In the genomic region with DNA sequence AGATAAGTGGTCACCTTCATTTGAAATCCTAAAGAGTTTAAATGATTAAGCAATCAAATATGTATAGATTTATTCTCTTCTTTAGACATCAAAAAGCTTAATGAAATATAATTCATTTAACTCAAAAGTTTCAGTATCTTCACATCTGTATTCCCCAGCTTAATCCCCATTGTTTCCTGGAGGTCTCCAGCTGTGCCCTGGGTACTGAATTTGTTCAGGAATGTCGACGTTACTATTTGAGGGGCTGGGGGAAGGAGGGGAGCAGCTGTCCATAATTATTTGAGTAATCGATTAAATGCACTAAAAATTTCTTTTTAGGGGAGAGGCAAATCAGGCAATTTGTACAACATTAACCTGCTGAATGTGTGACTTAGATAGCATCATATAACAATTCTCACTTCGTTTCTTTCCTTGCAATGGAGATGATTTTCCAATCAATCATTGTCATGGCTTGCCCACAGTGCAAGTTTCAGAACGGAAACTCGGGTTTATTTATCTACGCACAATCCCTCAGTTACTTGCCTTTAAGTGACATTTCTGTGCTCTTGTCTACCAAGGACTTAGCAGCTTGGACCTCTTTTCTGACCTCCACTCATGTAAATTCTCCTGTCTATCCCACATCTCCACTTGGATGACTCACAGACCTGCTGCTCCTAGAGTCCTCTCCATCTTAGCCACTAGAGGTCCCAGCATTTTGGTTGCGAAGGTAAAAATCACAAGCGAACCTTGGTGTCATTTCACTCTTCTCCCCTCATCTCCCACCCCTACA, we compare ENCODE assay signal across 12 cellular contexts. TPM values are rescaled to one million over a fixed set of nuclear protein-coding genes. Genes with fewer than 3 reads are reported as not detected.
DNase-seq lines count a peak whose midpoint lies in the region; ATAC-seq and TF ChIP-seq lines count a peak whose summit lies in the region.
"Had no signal": no experiment of that assay in that cellular context is flagged by ENCODE, and none has a peak within 500 bp of the region (broad histone marks: within the 10 kb centered on the region; RNA-seq: fewer than 3 reads in every experiment).

No MANE protein-coding gene starts in this region.

- H3K9me3 Mint-ChIP-seq in WTC11: no peaks in the 10 kb centered on the region

- POLR2A ChIA-PET in WTC11 (lab: Charles Lee): no interaction called here

- CTCF ChIA-PET in WTC11 (lab: Charles Lee): interaction anchor here (0.7 to 1.0 kb wide), 3 partner anchors 22 to 271 kb away, joined by 3 read pairs; a partner anchor contains a TSS

- H3K27ac Mint-ChIP-seq in WTC11: no peak overlapping the region

- H3K27me3 Mint-ChIP-seq in WTC11 (ENCODE audit: low read depth): peaks cover 26% of the 10 kb centered on the region

- peaks cover 46% of the 10 kb centered on the region for H3K4me1 Mint-ChIP-seq in WTC11

- no peak overlapping the region for H3K4me3 Mint-ChIP-seq in WTC11

- H3K36me3 Mint-ChIP-seq in WTC11: no peaks in the 10 kb centered on the region

- ATAC-seq in HG03175 (IDR thresholded peaks at IDR 0.05; ENCODE audit: unreplicated experiment) (peak; percentile 73), WTC11 (peak; percentile 37), HG03139 (IDR thresholded peaks at IDR 0.05; ENCODE audit: unreplicated experiment) (no peak)

- DNase-seq in DMS 273 (lab: John Stamatoyannopoulos, UW; ENCODE audit: unreplicated experiment) (peak; percentile 30), DMS 273 treated with DMSO at 0.1 percent for 48 hours (lab: John Stamatoyannopoulos, UW) (no peak), WTC11 (ENCODE audit: low spot score) (peak; percentile 32), left kidney (ENCODE audit: low read depth, low spot score) (peak; percentile 41), germinal center (ENCODE audit: low spot score) (no peak)
- no peak for DNase-seq in stimulated activated CD8-positive, alpha-beta memory T cell treated with anti-CD3 and anti-CD28 coated beads, Interleukin-4, amount 100 ng/mL, for 48 hours
- DNase-seq: activated CD4-positive, alpha-beta T cell treated with anti-CD3 and anti-CD28 coated beads for 48 hours; adrenal gland; KG1; NCI-H774 had no signal

- no peak; the same call in 1 of the 2 replicates for TF ChIP-seq CTCF in WTC11 (IDR thresholded peaks at IDR 0.05)

TF ChIP-seq in WTC11, 78 proteins besides CTCF, POLR2A, EP300 and RAD21 (continues in another document):
- TF ChIP-seq TCF7 (CRISPR knock-in tag; IDR thresholded peaks at IDR 0.05; ENCODE audit: low read depth): no peak
- TF ChIP-seq, protein P1, sequence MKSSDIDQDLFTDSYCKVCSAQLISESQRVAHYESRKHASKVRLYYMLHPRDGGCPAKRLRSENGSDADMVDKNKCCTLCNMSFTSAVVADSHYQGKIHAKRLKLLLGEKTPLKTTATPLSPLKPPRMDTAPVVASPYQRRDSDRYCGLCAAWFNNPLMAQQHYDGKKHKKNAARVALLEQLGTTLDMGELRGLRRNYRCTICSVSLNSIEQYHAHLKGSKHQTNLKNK (CRISPR knock-in tag; IDR thresholded peaks at IDR 0.05): no peak
- no peak for TF ChIP-seq SOX15 (CRISPR knock-in tag; IDR thresholded peaks at IDR 0.05)
- TF ChIP-seq ZNF423 (CRISPR knock-in tag; IDR thresholded peaks at IDR 0.05): no peak
- TF ChIP-seq, protein P2, sequence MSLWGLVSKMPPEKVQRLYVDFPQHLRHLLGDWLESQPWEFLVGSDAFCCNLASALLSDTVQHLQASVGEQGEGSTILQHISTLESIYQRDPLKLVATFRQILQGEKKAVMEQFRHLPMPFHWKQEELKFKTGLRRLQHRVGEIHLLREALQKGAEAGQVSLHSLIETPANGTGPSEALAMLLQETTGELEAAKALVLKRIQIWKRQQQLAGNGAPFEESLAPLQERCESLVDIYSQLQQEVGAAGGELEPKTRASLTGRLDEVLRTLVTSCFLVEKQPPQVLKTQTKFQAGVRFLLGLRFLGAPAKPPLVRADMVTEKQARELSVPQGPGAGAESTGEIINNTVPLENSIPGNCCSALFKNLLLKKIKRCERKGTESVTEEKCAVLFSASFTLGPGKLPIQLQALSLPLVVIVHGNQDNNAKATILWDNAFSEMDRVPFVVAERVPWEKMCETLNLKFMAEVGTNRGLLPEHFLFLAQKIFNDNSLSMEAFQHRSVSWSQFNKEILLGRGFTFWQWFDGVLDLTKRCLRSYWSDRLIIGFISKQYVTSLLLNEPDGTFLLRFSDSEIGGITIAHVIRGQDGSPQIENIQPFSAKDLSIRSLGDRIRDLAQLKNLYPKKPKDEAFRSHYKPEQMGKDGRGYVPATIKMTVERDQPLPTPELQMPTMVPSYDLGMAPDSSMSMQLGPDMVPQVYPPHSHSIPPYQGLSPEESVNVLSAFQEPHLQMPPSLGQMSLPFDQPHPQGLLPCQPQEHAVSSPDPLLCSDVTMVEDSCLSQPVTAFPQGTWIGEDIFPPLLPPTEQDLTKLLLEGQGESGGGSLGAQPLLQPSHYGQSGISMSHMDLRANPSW (CRISPR knock-in tag; conservative IDR thresholded peaks at IDR 0.05; ENCODE audit: low read depth): no peak
- no peak for TF ChIP-seq SMAD3 (CRISPR knock-in tag; IDR thresholded peaks at IDR 0.05; ENCODE audit: borderline replicate concordance)
- TF ChIP-seq ZNF317 (CRISPR knock-in tag; IDR thresholded peaks at IDR 0.05; ENCODE audit: borderline replicate concordance, low read depth): no peak
- TF ChIP-seq, protein P3, sequence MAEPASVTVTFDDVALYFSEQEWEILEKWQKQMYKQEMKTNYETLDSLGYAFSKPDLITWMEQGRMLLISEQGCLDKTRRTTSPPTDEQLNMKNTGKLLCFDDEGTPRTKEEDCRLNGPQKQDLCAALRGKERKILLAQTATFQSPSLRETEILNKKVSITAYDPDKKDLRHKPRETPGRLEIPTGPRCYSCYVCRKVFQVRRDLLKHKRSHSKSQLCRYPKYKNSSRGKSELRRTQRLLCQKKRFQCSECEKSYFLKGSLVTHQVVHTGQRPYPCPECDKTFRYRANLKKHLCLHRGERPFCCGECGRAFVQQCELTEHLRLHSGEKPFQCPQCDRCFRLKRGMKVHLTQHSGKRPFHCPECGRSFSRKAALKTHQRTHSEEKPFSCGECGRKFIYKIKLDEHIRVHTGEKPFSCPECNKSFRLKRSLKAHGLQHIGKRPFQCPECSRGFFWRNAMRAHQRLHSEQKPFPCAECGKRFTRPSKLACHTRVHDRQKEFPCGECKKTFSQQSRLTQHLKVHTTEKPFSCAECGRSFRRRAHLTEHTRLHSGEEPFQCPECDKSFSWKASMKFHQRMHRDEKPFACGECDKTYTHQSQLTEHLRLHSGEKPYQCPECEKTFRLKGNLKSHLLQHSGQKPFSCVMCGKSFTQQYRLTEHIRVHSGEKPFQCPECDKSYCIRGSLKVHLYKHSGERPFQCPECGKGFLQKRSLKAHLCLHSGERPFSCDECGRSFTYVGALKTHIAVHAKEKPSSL (CRISPR knock-in tag; conservative IDR thresholded peaks at IDR 0.05): no peak
- TF ChIP-seq IRF2 (CRISPR knock-in tag; IDR thresholded peaks at IDR 0.05; ENCODE audit: borderline replicate concordance, low read depth): no peak
- no peak for TF ChIP-seq RELA (CRISPR knock-in tag; IDR thresholded peaks at IDR 0.05; ENCODE audit: borderline replicate concordance)
- TF ChIP-seq, protein P4, sequence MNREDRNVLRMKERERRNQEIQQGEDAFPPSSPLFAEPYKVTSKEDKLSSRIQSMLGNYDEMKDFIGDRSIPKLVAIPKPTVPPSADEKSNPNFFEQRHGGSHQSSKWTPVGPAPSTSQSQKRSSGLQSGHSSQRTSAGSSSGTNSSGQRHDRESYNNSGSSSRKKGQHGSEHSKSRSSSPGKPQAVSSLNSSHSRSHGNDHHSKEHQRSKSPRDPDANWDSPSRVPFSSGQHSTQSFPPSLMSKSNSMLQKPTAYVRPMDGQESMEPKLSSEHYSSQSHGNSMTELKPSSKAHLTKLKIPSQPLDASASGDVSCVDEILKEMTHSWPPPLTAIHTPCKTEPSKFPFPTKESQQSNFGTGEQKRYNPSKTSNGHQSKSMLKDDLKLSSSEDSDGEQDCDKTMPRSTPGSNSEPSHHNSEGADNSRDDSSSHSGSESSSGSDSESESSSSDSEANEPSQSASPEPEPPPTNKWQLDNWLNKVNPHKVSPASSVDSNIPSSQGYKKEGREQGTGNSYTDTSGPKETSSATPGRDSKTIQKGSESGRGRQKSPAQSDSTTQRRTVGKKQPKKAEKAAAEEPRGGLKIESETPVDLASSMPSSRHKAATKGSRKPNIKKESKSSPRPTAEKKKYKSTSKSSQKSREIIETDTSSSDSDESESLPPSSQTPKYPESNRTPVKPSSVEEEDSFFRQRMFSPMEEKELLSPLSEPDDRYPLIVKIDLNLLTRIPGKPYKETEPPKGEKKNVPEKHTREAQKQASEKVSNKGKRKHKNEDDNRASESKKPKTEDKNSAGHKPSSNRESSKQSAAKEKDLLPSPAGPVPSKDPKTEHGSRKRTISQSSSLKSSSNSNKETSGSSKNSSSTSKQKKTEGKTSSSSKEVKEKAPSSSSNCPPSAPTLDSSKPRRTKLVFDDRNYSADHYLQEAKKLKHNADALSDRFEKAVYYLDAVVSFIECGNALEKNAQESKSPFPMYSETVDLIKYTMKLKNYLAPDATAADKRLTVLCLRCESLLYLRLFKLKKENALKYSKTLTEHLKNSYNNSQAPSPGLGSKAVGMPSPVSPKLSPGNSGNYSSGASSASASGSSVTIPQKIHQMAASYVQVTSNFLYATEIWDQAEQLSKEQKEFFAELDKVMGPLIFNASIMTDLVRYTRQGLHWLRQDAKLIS (CRISPR knock-in tag; IDR thresholded peaks at IDR 0.05; ENCODE audit: borderline replicate concordance): no peak
- TF ChIP-seq, protein P5, sequence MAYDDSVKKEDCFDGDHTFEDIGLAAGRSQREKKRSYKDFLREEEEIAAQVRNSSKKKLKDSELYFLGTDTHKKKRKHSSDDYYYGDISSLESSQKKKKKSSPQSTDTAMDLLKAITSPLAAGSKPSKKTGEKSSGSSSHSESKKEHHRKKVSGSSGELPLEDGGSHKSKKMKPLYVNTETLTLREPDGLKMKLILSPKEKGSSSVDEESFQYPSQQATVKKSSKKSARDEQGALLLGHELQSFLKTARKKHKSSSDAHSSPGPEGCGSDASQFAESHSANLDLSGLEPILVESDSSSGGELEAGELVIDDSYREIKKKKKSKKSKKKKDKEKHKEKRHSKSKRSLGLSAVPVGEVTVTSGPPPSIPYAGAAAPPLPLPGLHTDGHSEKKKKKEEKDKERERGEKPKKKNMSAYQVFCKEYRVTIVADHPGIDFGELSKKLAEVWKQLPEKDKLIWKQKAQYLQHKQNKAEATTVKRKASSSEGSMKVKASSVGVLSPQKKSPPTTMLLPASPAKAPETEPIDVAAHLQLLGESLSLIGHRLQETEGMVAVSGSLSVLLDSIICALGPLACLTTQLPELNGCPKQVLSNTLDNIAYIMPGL (CRISPR knock-in tag; IDR thresholded peaks at IDR 0.05): no peak
- TF ChIP-seq, protein P6, sequence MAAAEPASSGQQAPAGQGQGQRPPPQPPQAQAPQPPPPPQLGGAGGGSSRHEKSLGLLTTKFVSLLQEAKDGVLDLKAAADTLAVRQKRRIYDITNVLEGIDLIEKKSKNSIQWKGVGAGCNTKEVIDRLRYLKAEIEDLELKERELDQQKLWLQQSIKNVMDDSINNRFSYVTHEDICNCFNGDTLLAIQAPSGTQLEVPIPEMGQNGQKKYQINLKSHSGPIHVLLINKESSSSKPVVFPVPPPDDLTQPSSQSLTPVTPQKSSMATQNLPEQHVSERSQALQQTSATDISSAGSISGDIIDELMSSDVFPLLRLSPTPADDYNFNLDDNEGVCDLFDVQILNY (CRISPR knock-in tag; IDR thresholded peaks at IDR 0.05): no peak

RNA-seq across cellular contexts. Expression of a gene that starts 3.9 kb away (rescaled TPM):
- 8.8 to 10.4 TPM (median 10.1 TPM) in 3 replicates for total RNA-seq in WTC11 (2021)

Comparison
In these comparisons a context has a peak if more than half of its experiments do, and no peak if none do; other contexts are left out.
1. DNase-seq: peak in DMS 273 (single experiment), WTC11 (single experiment) and left kidney (single experiment); none in DMS 273 treated with DMSO at 0.1 percent for 48 hours (single experiment), germinal center (single experiment) and stimulated activated CD8-positive, alpha-beta memory T cell treated with anti-CD3 and anti-CD28 coated beads, Interleukin-4, amount 100 ng/mL, for 48 hours (single experiment).